ENCODE assay signal across 1 cellular context in genomic region chr18:61921621-61922235, GRCh38.
TF ChIP-seq lines count a peak whose summit lies in the region.

No MANE protein-coding gene starts in this region.

TF ChIP-seq in WTC11, 78 proteins besides CTCF, POLR2A, EP300 and RAD21 (continued from another document):
- TF ChIP-seq, protein P1, sequence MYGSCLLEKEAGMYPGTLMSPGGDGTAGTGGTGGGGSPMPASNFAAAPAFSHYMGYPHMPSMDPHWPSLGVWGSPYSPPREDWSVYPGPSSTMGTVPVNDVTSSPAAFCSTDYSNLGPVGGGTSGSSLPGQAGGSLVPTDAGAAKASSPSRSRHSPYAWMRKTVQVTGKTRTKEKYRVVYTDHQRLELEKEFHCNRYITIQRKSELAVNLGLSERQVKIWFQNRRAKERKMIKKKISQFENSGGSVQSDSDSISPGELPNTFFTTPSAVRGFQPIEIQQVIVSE (CRISPR knock-in tag; IDR thresholded peaks at IDR 0.05; ENCODE audit: borderline replicate concordance) = no peak
- TF ChIP-seq ZNF423 (CRISPR knock-in tag; IDR thresholded peaks at IDR 0.05) (0 out of 2 replicates have a peak, but pooled peaks have one; percentile 37), TP53 (CRISPR knock-in tag; IDR thresholded peaks at IDR 0.05) (no peak)
